In the genomic region with DNA sequence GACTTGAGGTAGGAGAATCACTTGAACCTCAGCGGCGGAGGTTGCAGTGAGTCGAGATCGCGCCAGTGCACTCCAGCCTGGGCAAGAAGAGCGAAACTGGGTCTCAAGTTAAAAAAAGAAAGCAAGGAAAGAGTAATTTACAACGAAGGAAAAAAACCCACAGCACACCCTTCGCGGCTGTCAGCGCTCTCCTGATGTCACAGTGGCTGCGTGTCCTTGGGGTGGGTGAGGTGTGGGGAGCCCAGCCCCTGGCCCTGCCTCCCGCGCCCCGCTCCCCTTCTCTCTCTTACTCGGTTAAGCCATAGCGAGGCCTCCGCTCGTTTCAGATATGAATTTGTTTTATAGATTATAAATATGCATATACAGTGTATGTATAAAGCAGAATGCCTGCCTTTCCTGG, we compare ENCODE assay signal across 10 cellular contexts. TPM values are rescaled to one million over a fixed set of nuclear protein-coding genes. Genes with fewer than 3 reads are reported as not detected.
DNase-seq lines count a peak whose midpoint lies in the region; ATAC-seq, FAIRE-seq and TF ChIP-seq lines count a peak whose summit lies in the region.
"Had no signal": no experiment of that assay in that cellular context is flagged by ENCODE, and none has a peak within 500 bp of the region (broad histone marks: within the 10 kb centered on the region; RNA-seq: fewer than 3 reads in every experiment).

No MANE protein-coding gene starts in this region.

- no peaks in the 10 kb centered on the region for H3K27me3 Mint-ChIP-seq in activated CD8-positive, alpha-beta T cell treated with anti-CD3 and anti-CD28 coated beads, Interleukin-2, amount 10 ng/mL, durations not matched to agents 7 days and 5 days (ENCODE audit: low read depth)
- H3K27me3 Mint-ChIP-seq in memory B cell = no peaks in the 10 kb centered on the region

- H3K27me3 ChIP-seq in heart right ventricle = no peaks in the 10 kb centered on the region
- no peaks in the 10 kb centered on the region for H3K27me3 ChIP-seq in adrenal gland

- TF ChIP-seq POLR2A in adrenal gland (IDR thresholded peaks at IDR 0.05) = no peak

- no peak overlapping the region for H3K9ac ChIP-seq in kidney (ENCODE audit: low read length in 2 of 2)

- H3K4me3 ChIP-seq in heart right ventricle (peak overlapping the region in 7 of 10 donors; percentile 64 to 85 (median 81)), adrenal gland (peak overlapping the region in 1 of 4 donors; percentile 84), kidney (ENCODE audit: low read length in 2 of 2) (no peak overlapping the region)

- no peak for DNase-seq in heart right ventricle
- no peak for DNase-seq in Right ventricle myocardium inferior (ENCODE audit: missing footprints)
- DNase-seq in activated CD8-positive, alpha-beta T cell treated with anti-CD3 and anti-CD28 coated beads, Interleukin-2, amount 10 ng/mL, durations not matched to agents 7 days and 5 days = no peak
- DNase-seq in memory B cell (ENCODE audit: low spot score in 2 of 2) = no peak
- DNase-seq in HPDE6-E6E7 (ENCODE audit: extremely low spot score) = no peak
- DNase-seq in adrenal gland = no peak
- DNase-seq in GM19238 (ENCODE audit: insufficient read length, low spot score) = no peak
- DNase-seq in kidney = no peak

- WGBS in heart right ventricle, 2 donors = 90% methylated on average over 18 of the region's 18 CpGs
- WGBS in adrenal gland, 4 donors = 87 to 89% (median 87%) methylated on average over 18 of the region's 18 CpGs

- H3K9me3 ChIP-seq in heart right ventricle = no peaks in the 10 kb centered on the region
- H3K9me3 ChIP-seq in adrenal gland (replicated peaks in 1 of 3) = no peaks in the 10 kb centered on the region
- H3K9me3 ChIP-seq in kidney (ENCODE audit: control insufficient read depth in 1 of 2, low read length in 2 of 2) = no peaks in the 10 kb centered on the region
- H3K9me3 ChIP-seq: mucosa of descending colon had no signal

- POLR2A ChIA-PET in activated CD8-positive, alpha-beta T cell treated with anti-CD3 and anti-CD28 coated beads, Interleukin-2, amount 10 ng/mL, durations not matched to agents 7 days and 5 days (lab: Charles Lee) = interaction anchor here (0.9 to 2.0 kb wide), 3 partner anchors 29 to 537 kb away, joined by 3 to 19 read pairs (median 5); a partner anchor contains a TSS

- no peak for TF ChIP-seq CTCF in heart right ventricle (IDR thresholded peaks at IDR 0.05)
- no peak for TF ChIP-seq CTCF in adrenal gland (IDR thresholded peaks at IDR 0.05)
- TF ChIP-seq CTCF in kidney (IDR thresholded peaks at IDR 0.05; ENCODE audit: borderline replicate concordance, extremely low read depth, insufficient read depth) = no peak

- peak overlapping the region; percentile 44 for H3K4me3 Mint-ChIP-seq in activated CD8-positive, alpha-beta T cell treated with anti-CD3 and anti-CD28 coated beads, Interleukin-2, amount 10 ng/mL, durations not matched to agents 7 days and 5 days
- H3K4me3 Mint-ChIP-seq in memory B cell = peak overlapping the region; percentile 69

- no peak for ATAC-seq in heart right ventricle
- ATAC-seq in Right ventricle myocardium inferior = no peak
- ATAC-seq in activated CD8-positive, alpha-beta T cell treated with anti-CD3 and anti-CD28 coated beads, Interleukin-2, amount 10 ng/mL, durations not matched to agents 7 days and 5 days = no peak
- ATAC-seq in memory B cell (ENCODE audit: low read depth) = no peak

- intact Hi-C loops in heart right ventricle (cut with DNase I) = no loop called here
- intact Hi-C loops in Right ventricle myocardium inferior (cut with DNase I) = loop anchor here (5.0 kb wide), 1 partner anchor 65 kb away; a partner anchor contains a TSS
- intact Hi-C loops in adrenal gland (cut with DNase I) = loop anchor here in 1 of 2 donors (10.0 kb wide), 1 partner anchor 67 kb away; no protein-coding TSS in a partner anchor
- intact Hi-C loops in kidney (cut with DNase I) = no loop called here

- CTCF ChIA-PET in activated CD8-positive, alpha-beta T cell treated with anti-CD3 and anti-CD28 coated beads, Interleukin-2, amount 10 ng/mL, durations not matched to agents 7 days and 5 days (lab: Charles Lee) = interaction anchor here (1.0 to 2.9 kb wide), 4 partner anchors 10 to 257 kb away, joined by 3 to 21 read pairs (median 5); a partner anchor contains a TSS

- no peak overlapping the region for H3K27ac Mint-ChIP-seq in activated CD8-positive, alpha-beta T cell treated with anti-CD3 and anti-CD28 coated beads, Interleukin-2, amount 10 ng/mL, durations not matched to agents 7 days and 5 days
- no peak overlapping the region for H3K27ac Mint-ChIP-seq in memory B cell

- peaks cover 3 to 15% (median 6%) of the 10 kb centered on the region in 9 donors for H3K4me1 ChIP-seq in heart right ventricle
- H3K4me1 ChIP-seq in adrenal gland (replicated peaks in 1 of 2) = peaks cover 0 to 11% of the 10 kb centered on the region in 2 donors
- peaks cover 0 to 4% of the 10 kb centered on the region in 2 donors for H3K4me1 ChIP-seq in kidney (ENCODE audit: control insufficient read depth in 1 of 2, insufficient read depth in 1 of 2, low read depth in 1 of 2, low read length in 2 of 2)

- H3K4me1 Mint-ChIP-seq in activated CD8-positive, alpha-beta T cell treated with anti-CD3 and anti-CD28 coated beads, Interleukin-2, amount 10 ng/mL, durations not matched to agents 7 days and 5 days (ENCODE audit: low read depth) = peaks cover 38% of the 10 kb centered on the region
- peaks cover 12% of the 10 kb centered on the region for H3K4me1 Mint-ChIP-seq in memory B cell

- FAIRE-seq in kidney (lab: Jason Lieb, UNC) = no peak
- FAIRE-seq: endometrium had no signal

- H3K27ac ChIP-seq in heart right ventricle = peak overlapping the region in 4 of 10 donors; percentile 25 to 78 (median 54)
- no peak overlapping the region for H3K27ac ChIP-seq in adrenal gland
- H3K27ac ChIP-seq in kidney (ENCODE audit: low read depth in 2 of 2, low read length in 2 of 2) = no peak overlapping the region

- H3K9me3 Mint-ChIP-seq in activated CD8-positive, alpha-beta T cell treated with anti-CD3 and anti-CD28 coated beads, Interleukin-2, amount 10 ng/mL, durations not matched to agents 7 days and 5 days (ENCODE audit: insufficient read depth) = no peaks in the 10 kb centered on the region
- H3K9me3 Mint-ChIP-seq in memory B cell = no peaks in the 10 kb centered on the region

- H3K36me3 ChIP-seq in heart right ventricle (peaks cover 0 to 39% (median 22%) of the 10 kb centered on the region in 9 donors), adrenal gland (replicated peaks in 1 of 2) (peaks cover 0 to 30% of the 10 kb centered on the region in 2 donors), kidney (ENCODE audit: control insufficient read depth in 1 of 2, insufficient read depth in 2 of 2, low read length in 2 of 2) (peaks cover 18 to 25% of the 10 kb centered on the region in 2 donors)

- H3K36me3 Mint-ChIP-seq in activated CD8-positive, alpha-beta T cell treated with anti-CD3 and anti-CD28 coated beads, Interleukin-2, amount 10 ng/mL, durations not matched to agents 7 days and 5 days (ENCODE audit: low read depth) = peaks cover 41% of the 10 kb centered on the region
- peaks cover 11% of the 10 kb centered on the region for H3K36me3 Mint-ChIP-seq in memory B cell

RNA-seq across cellular contexts. Expression of a gene that starts 0.7 kb away (rescaled TPM):
- 10 to 100 TPM; 20.2 to 57.5 (median 32.2) TPM for total RNA-seq in heart right ventricle
- 10 to 100 TPM; 10.0 to 38.1 TPM for polyA plus RNA-seq in heart right ventricle
- total RNA-seq in Right ventricle myocardium inferior = 41.5 TPM
- 10 to 100 TPM; 56.1 to 61.7 TPM for total RNA-seq in activated CD8-positive, alpha-beta T cell treated with anti-CD3 and anti-CD28 coated beads, Interleukin-2, amount 10 ng/mL, durations not matched to agents 7 days and 5 days
- total RNA-seq in adrenal gland = 10 to 100 TPM; 11.9 to 50.5 (median 36.3) TPM
- polyA plus RNA-seq in adrenal gland = 10 to 100 TPM; 12.1 to 49.4 (median 12.7) TPM
- 89.3 TPM for total RNA-seq in kidney
- polyA plus RNA-seq in kidney (ENCODE audit: insufficient read depth, low read depth, low replicate concordance) = 32.8 TPM

RNA-seq across cellular contexts. Expression of a gene that starts 28.7 kb away (rescaled TPM):
- 10 to 100 TPM; 61.3 to 96.0 (median 71.7) TPM for total RNA-seq in heart right ventricle
- 100 to 1,000 TPM in 1 of 2 donors, 10 to 100 TPM in 1; 31.2 to 126 TPM for polyA plus RNA-seq in heart right ventricle
- 66.4 TPM for total RNA-seq in Right ventricle myocardium inferior
- total RNA-seq in activated CD8-positive, alpha-beta T cell treated with anti-CD3 and anti-CD28 coated beads, Interleukin-2, amount 10 ng/mL, durations not matched to agents 7 days and 5 days = 10 to 100 TPM; 75.9 to 82.7 TPM
- total RNA-seq in adrenal gland = 10 to 100 TPM; 30.1 to 97.1 (median 56.1) TPM
- polyA plus RNA-seq in adrenal gland = 100 to 1,000 TPM in 2 of 3 donors, 10 to 100 TPM in 1; 12.1 to 430 (median 147) TPM
- total RNA-seq in kidney = 67.7 TPM
- polyA plus RNA-seq in kidney (ENCODE audit: insufficient read depth, low read depth, low replicate concordance) = 10.6 TPM

Comparison
In these comparisons a context has a peak if more than half of its experiments do, and no peak if none do; other contexts are left out.
1. H3K4me3 ChIP-seq: peak in heart right ventricle (7 of 10); none in kidney (0 of 2).